Comparison of ENCODE assay signal across 1 cellular context in the genomic region with DNA sequence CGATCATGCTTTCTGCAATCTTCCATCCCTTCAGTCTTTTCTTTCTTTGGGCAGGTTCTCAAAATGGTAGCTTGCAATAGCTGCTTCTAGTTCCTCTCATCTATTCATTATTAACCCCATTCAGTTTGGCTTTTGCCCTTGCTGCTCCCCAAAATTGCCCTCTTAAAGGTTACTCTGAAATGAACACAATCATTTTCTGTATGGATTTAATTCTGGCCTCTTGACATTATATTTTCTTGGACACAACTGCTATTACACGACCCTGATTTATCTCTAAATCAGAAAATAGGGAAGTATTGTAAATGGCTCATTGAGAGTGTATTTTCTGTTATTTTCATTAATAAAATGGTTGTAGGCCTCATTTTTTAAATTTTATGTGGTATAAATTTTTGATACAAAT.
TF ChIP-seq lines count a peak whose summit lies in the region.

Gene ANGPTL5, minus strand, starts transcription at position 101 of the 400 bp plus-strand sequence. CDS start 8,613 bp downstream, outside the sequence.

TF ChIP-seq in H1, 55 proteins besides CTCF, POLR2A, EP300 and RAD21:
- TF ChIP-seq TCF12 (IDR thresholded peaks at IDR 0.05; ENCODE audit: low read depth, low read length) (no peak), CHD1 (IDR thresholded peaks at IDR 0.05; ENCODE audit: low read depth, low read length) (no peak), PHF8 (conservative IDR thresholded peaks at IDR 0.05; ENCODE audit: low read depth, low read length) (no peak), CBX8 (IDR thresholded peaks at IDR 0.05; ENCODE audit: borderline replicate concordance, low read depth, low read length) (no peak)
